ENCODE assay signal across 24 cellular contexts in the genomic region with DNA sequence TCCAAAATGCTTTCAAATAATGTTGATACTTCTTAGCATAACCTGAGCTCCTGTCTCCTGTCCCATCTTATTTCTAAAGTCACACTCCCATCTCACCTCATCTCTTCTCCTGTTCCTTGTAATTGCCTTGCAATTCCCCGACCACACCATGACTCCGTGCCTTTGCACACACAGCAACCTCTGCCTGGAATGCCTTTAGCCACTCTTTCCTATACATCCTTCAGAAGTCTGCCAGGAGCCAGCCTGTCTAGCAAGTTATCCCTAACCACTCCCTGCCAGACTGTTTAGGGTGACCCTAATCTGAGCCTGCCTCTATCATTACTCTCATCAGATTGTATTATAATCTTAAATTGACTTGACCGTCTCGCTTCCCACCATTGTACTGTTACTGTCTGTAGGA.
"Had no signal": no experiment of that assay in that cellular context is flagged by ENCODE, and none has a peak within 500 bp of the region (broad histone marks: within the 10 kb centered on the region; RNA-seq: fewer than 3 reads in every experiment).

No MANE protein-coding gene starts in this region.

- H3K9ac ChIP-seq: KMS-11 had no signal

- H3K27me3 ChIP-seq: SJCRH30 had no signal

- H3K4me3 Mint-ChIP-seq: IgD-negative memory B cell had no signal

- H3K36me3 ChIP-seq: SJCRH30 had no signal

- FAIRE-seq: K562 had no signal

- DNase-seq: Kasumi-1, MM.1S, NCI-H1092 treated with DMSO at 0.1 percent for 48 hours, NCI-H1436, NCI-H187, NCI-H2029, NCI-H2081 treated with DMSO at 0.1 percent for 48 hours, NCI-H2171, NCI-H226, NCI-H446, NCI-H510A, NCI-H524 treated with DMSO at 0.1 percent for 48 hours, NCI-H69, NCI-H774, PC-3, SHP77 treated with DMSO at 0.1 percent for 48 hours, SJCRH30 had no signal

- H3K36me3 Mint-ChIP-seq: IgD-negative memory B cell had no signal

- ATAC-seq: K562, Panc1, PC-3, Right ventricle myocardium inferior had no signal

- H3K4me3 ChIP-seq: K562, SJCRH30, SK-N-MC had no signal

- H3K27ac Mint-ChIP-seq: IgD-negative memory B cell had no signal

- H3K27ac ChIP-seq: HL-60, KMS-11, SJCRH30, SK-N-MC had no signal

- H3K4me1 ChIP-seq: SJCRH30 had no signal

- H3K9me3 ChIP-seq: SJCRH30 had no signal
